Comparison of ENCODE assay signal across 9 cellular contexts in genomic region chr4:186685744-186686143, GRCh38. TPM values are rescaled to one million over a fixed set of nuclear protein-coding genes. Genes with fewer than 3 reads are reported as not detected.
DNase-seq lines count a peak whose midpoint lies in the region; ATAC-seq and TF ChIP-seq lines count a peak whose summit lies in the region.
"Had no signal": no experiment of that assay in that cellular context is flagged by ENCODE, and none has a peak within 500 bp of the region (broad histone marks: within the 10 kb centered on the region; RNA-seq: fewer than 3 reads in every experiment).

No MANE protein-coding gene starts in this region.

- no peaks in the 10 kb centered on the region for H3K27me3 Mint-ChIP-seq in chondrocyte (ENCODE audit: low read depth)

- intact Hi-C loops in upper lobe of right lung (cut with DNase I), result no loop called here

- no peak overlapping the region for H3K4me3 Mint-ChIP-seq in chondrocyte (ENCODE audit: unreplicated experiment)

- H3K9me3 ChIP-seq in HUES48 (ENCODE audit: control insufficient read depth, insufficient read depth, low read length), result no peaks in the 10 kb centered on the region
- no peaks in the 10 kb centered on the region for H3K9me3 ChIP-seq in upper lobe of right lung

- no peaks in the 10 kb centered on the region for H3K9me3 Mint-ChIP-seq in chondrocyte (ENCODE audit: low read depth)

- peaks cover 8% of the 10 kb centered on the region for H3K36me3 ChIP-seq in HUES48 (ENCODE audit: control insufficient read depth, insufficient read depth, low read length)
- H3K36me3 ChIP-seq in upper lobe of right lung, result no peaks in the 10 kb centered on the region

- peak overlapping the region; percentile 21; the same call in 1 of the 2 replicates for H3K9ac ChIP-seq in HUES48 (ENCODE audit: low read depth, low read length)

- peak overlapping the region; percentile 83 for H3K27ac ChIP-seq in HUES48 (ENCODE audit: low read depth, low read length)
- no peak overlapping the region for H3K27ac ChIP-seq in upper lobe of right lung

- DNase-seq in chondrocyte (ENCODE audit: low spot score) (no peak), kidney glomerular epithelial cell (lab: John Stamatoyannopoulos, UW) (peak; percentile 100), upper lobe of right lung (no peak), NCI-H510A treated with DMSO at 0.1 percent for 48 hours (lab: John Stamatoyannopoulos, UW) (no peak)
- DNase-seq: activated CD8-positive, alpha-beta memory T cell treated with anti-CD3 and anti-CD28 coated beads, Interleukin-2, amount 50 U/mL, for 48 hours had no signal

- H3K27ac Mint-ChIP-seq in chondrocyte (ENCODE audit: unreplicated experiment), result peak overlapping the region; percentile 79

- H3K27me3 ChIP-seq in HUES48 (ENCODE audit: control insufficient read depth, insufficient read depth, low read length) (no peaks in the 10 kb centered on the region), upper lobe of right lung (no peaks in the 10 kb centered on the region)

- no peak for TF ChIP-seq CTCF in chondrocyte (IDR thresholded peaks at IDR 0.05)
- TF ChIP-seq CTCF in upper lobe of right lung (IDR thresholded peaks at IDR 0.05), result no peak

- peaks cover 86% of the 10 kb centered on the region for H3K4me1 Mint-ChIP-seq in chondrocyte (ENCODE audit: low read depth)

- H3K4me3 ChIP-seq in HUES48 (ENCODE audit: low read depth, low read length) (peak overlapping the region; percentile 16; the same call in 1 of the 2 replicates), upper lobe of right lung (no peak overlapping the region)

- H3K36me3 Mint-ChIP-seq in chondrocyte (ENCODE audit: low read depth), result peaks cover 12% of the 10 kb centered on the region

- peaks cover 72% of the 10 kb centered on the region for H3K4me1 ChIP-seq in HUES48 (ENCODE audit: control insufficient read depth, insufficient read depth, low read length)
- H3K4me1 ChIP-seq in upper lobe of right lung, result peaks cover 8% of the 10 kb centered on the region

- ATAC-seq in upper lobe of right lung (peak; percentile 54), HG02981 (IDR thresholded peaks at IDR 0.05; ENCODE audit: unreplicated experiment) (no peak), GM21515 (IDR thresholded peaks at IDR 0.05; ENCODE audit: unreplicated experiment) (no peak), GM21528 (IDR thresholded peaks at IDR 0.05; ENCODE audit: low FRiP score, unreplicated experiment) (no peak)

RNA-seq across cellular contexts. Expression of gene FAT1, which starts 37.9 kb away (rescaled TPM):
- 663 to 672 TPM (median 671 TPM) in 3 replicates for total RNA-seq in chondrocyte
- 84.3 TPM for total RNA-seq in upper lobe of right lung
